In the genomic region with DNA sequence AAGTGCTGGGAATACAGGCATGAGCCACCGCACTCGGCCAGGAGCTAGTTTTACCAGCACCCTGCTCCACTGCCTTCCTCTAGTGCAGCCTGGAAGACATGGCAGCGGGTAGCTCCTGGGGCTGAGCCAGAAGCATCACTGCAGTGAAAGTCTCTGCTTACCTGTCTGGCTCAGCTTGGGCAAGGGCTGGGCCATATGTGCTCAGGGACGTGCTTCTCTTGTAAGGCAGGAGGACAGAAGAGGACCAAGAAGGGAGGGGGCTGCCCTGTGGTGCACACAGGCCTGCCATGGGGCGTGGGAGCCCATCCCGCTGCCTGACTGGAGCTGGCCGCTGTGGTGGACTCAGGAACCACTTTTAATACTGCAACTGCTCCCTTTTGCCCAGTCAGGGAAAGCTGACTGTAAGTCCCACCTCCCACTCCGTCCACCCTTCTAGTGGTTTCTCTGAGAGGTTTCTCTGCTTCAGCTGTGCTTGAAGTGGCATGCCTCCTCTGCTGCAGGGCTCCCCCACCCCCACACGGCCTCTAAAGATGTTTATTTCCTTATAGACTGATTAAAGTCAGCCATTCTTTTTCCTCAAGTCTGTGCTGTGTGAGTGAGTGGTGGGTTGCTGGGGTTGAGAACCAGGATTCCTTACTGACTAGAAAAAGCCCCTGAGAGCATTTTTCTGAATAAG, we compare ENCODE assay signal across 18 cellular contexts. TPM values are rescaled to one million over a fixed set of nuclear protein-coding genes. Genes with fewer than 3 reads are reported as not detected.
DNase-seq lines count a peak whose midpoint lies in the region; ATAC-seq, FAIRE-seq and TF ChIP-seq lines count a peak whose summit lies in the region.
"Had no signal": no experiment of that assay in that cellular context is flagged by ENCODE, and none has a peak within 500 bp of the region (broad histone marks: within the 10 kb centered on the region; RNA-seq: fewer than 3 reads in every experiment).

No MANE protein-coding gene starts in this region.

- WGBS in HepG2 (ENCODE audit: low lambda C conversion rate) = 80% methylated on average over 6 of the region's 9 CpGs
- WGBS in right lobe of liver (ENCODE audit: insufficient coverage, low coverage, low lambda C conversion rate, missing lambda C conversion rate) = 63% methylated on average over 9 of the region's 9 CpGs
- WGBS in upper lobe of left lung, 2 donors = 55 to 58% methylated on average over 6 to 9 of the region's 9 CpGs

- BruUV-seq in HepG2 (replicated peaks; lab: Mats Ljungman, UMichigan) (no TSS peak), PC-9 (replicated peaks; lab: Mats Ljungman, UMichigan) (TSS peak; percentile 6)

- POLR2A ChIA-PET in HepG2 (lab: Yijun Ruan, JAX) = interaction anchor here (1.5 kb wide), 1 partner anchor 13 kb away, joined by 3 read pairs; no protein-coding TSS in a partner anchor
- POLR2A ChIA-PET in PC-9 (lab: Charles Lee; ENCODE audit: unreplicated experiment) = no interaction called here

- DNase-seq in HepG2 (ENCODE audit: low spot score) (no peak), right lobe of liver (no peak), PC-9 (no peak), fibroblast of mammary gland (ENCODE audit: low read depth) (peak; percentile 7), upper lobe of left lung (peak in 1 of 2 donors; percentile 87), iPS-NIHi7 (ENCODE audit: extremely low spot score) (no peak)
- DNase-seq in effector CD8-positive, alpha-beta T cell (lab: John Stamatoyannopoulos, UW) = no peak
- DNase-seq: heart right ventricle, islet precursor cell, NCI-H1930, NCI-H69, testis had no signal

- intact Hi-C loops in HepG2 (cut with micrococcal nuclease; ENCODE audit: unreplicated experiment) = loop anchor here (5.0 kb wide), 1 partner anchor 54 kb away; a partner anchor contains a TSS
- intact Hi-C loops in right lobe of liver (cut with DNase I) = no loop called here
- intact Hi-C loops in PC-9 (cut with micrococcal nuclease; ENCODE audit: unreplicated experiment) = loop anchor here (5.0 kb wide), 2 partner anchors 84 to 244 kb away; no protein-coding TSS in a partner anchor

- H3K4me3 ChIP-seq in HepG2 (replicated peaks in 1 of 3; ENCODE audit: insufficient read depth in 1 of 3, low read depth in 2 of 3, low read length in 3 of 3) (no peak overlapping the region), right lobe of liver (no peak overlapping the region), PC-9 (no peak overlapping the region), fibroblast of mammary gland (ENCODE audit: control insufficient read depth, low read depth, low read length) (no peak overlapping the region), upper lobe of left lung (no peak overlapping the region)
- H3K4me3 ChIP-seq: heart right ventricle, neural progenitor cell, testis had no signal

- no peak for FAIRE-seq in HepG2 (lab: Jason Lieb, UNC)
- FAIRE-seq: bronchial epithelial cell, GM18507, RCC 7860 had no signal

- TF ChIP-seq EP300 in HepG2 (IDR thresholded peaks at IDR 0.05; ENCODE audit: low read depth in 2 of 2, low read length in 2 of 2) (no peak), HepG2 (CRISPR knock-in tag; IDR thresholded peaks at IDR 0.05; ENCODE audit: borderline replicate concordance) (no peak), upper lobe of left lung (IDR thresholded peaks at IDR 0.05) (no peak)

- H3K27ac ChIP-seq in HepG2 (ENCODE audit: extremely low read length, insufficient read depth, low read length) = no peak overlapping the region
- H3K27ac ChIP-seq in right lobe of liver = no peak overlapping the region
- H3K27ac ChIP-seq in PC-9 = no peak overlapping the region
- H3K27ac ChIP-seq in upper lobe of left lung = peak overlapping the region; percentile 28 to 59 (median 54)
- H3K27ac ChIP-seq: heart right ventricle, neural progenitor cell, testis had no signal

- H4K20me1 ChIP-seq in HepG2 (ENCODE audit: insufficient read depth, low read length) (no peaks in the 10 kb centered on the region), PC-9 (ENCODE audit: insufficient read depth) (no peaks in the 10 kb centered on the region)

- TF ChIP-seq RAD21 in HepG2 (CRISPR knock-in tag; IDR thresholded peaks at IDR 0.05) = no peak

- no peaks in the 10 kb centered on the region for H3K9me2 ChIP-seq in PC-9 (ENCODE audit: insufficient read depth)

- H3F3A ChIP-seq in PC-9 (ENCODE audit: insufficient read depth, low read depth) = no peaks in the 10 kb centered on the region

- no peak overlapping the region for H3K9ac ChIP-seq in HepG2 (ENCODE audit: insufficient read depth, low read depth, low read length)
- H3K9ac ChIP-seq: neural progenitor cell had no signal

- H3K79me2 ChIP-seq in HepG2 (ENCODE audit: insufficient read depth, low read length) (no peaks in the 10 kb centered on the region), PC-9 (ENCODE audit: low read depth) (no peaks in the 10 kb centered on the region)

- no peak for TF ChIP-seq CTCF in HepG2 (CRISPR knock-in tag; IDR thresholded peaks at IDR 0.05)
- no peak for TF ChIP-seq CTCF in right lobe of liver (IDR thresholded peaks at IDR 0.05)
- TF ChIP-seq CTCF in PC-9 (conservative IDR thresholded peaks at IDR 0.05) = no peak
- TF ChIP-seq CTCF in fibroblast of mammary gland (conservative IDR thresholded peaks at IDR 0.05; ENCODE audit: control insufficient read depth, insufficient read depth, low read depth, low read length) = no peak
- no peak for TF ChIP-seq CTCF in upper lobe of left lung (IDR thresholded peaks at IDR 0.05)

- CTCF ChIA-PET in HepG2 (lab: Yijun Ruan, JAX; ENCODE audit: low intra/inter-chr PET ratio, low total read pairs) (no interaction called here), PC-9 (lab: Charles Lee) (no interaction called here)

- TF ChIP-seq POLR2A in HepG2 (IDR thresholded peaks at IDR 0.05; ENCODE audit: insufficient read depth in 1 of 2, low read depth in 2 of 2, low read length in 2 of 2) (no peak), right lobe of liver (IDR thresholded peaks at IDR 0.05) (no peak), upper lobe of left lung (IDR thresholded peaks at IDR 0.05) (peak in 1 of 4 donors; percentile 50)

- H3K4me1 ChIP-seq in HepG2 (ENCODE audit: insufficient read depth, low read length) = no peaks in the 10 kb centered on the region
- peaks cover 0 to 6% (median 0%) of the 10 kb centered on the region in 4 donors for H3K4me1 ChIP-seq in right lobe of liver
- H3K4me1 ChIP-seq in PC-9 (replicated peaks; ENCODE audit: insufficient read depth) = no peaks in the 10 kb centered on the region
- peaks cover 0 to 14% (median 7%) of the 10 kb centered on the region in 4 donors for H3K4me1 ChIP-seq in upper lobe of left lung
- H3K4me1 ChIP-seq: neural progenitor cell, testis had no signal

- ATAC-seq in HepG2 (no peak), right lobe of liver (no peak), upper lobe of left lung (ENCODE audit: low FRiP score in 2 of 2) (peak in 1 of 2 donors; percentile 79), HG03095 (IDR thresholded peaks at IDR 0.05; ENCODE audit: unreplicated experiment) (no peak)
- ATAC-seq: heart right ventricle had no signal

- H3K36me3 ChIP-seq in HepG2 (replicated peaks in 1 of 2; ENCODE audit: control insufficient read depth in 1 of 2, insufficient read depth in 2 of 2, low read length in 2 of 2) (peaks cover 8 to 14% of the 10 kb centered on the region in 2 experiments; a peak in 4 of 5 replicates), right lobe of liver (peaks cover 0 to 19% (median 8%) of the 10 kb centered on the region in 4 donors), PC-9 (ENCODE audit: low read depth) (no peaks in the 10 kb centered on the region), upper lobe of left lung (peaks cover 15 to 44% (median 26%) of the 10 kb centered on the region in 4 donors)
- H3K36me3 ChIP-seq: neural progenitor cell had no signal

- H3K9me3 ChIP-seq in HepG2 (ENCODE audit: low read length) (no peaks in the 10 kb centered on the region), right lobe of liver (no peaks in the 10 kb centered on the region), PC-9 (ENCODE audit: insufficient read depth, low read depth) (no peaks in the 10 kb centered on the region), upper lobe of left lung (no peaks in the 10 kb centered on the region)
- H3K9me3 ChIP-seq: heart right ventricle, testis had no signal

- H3K4me2 ChIP-seq in HepG2 (ENCODE audit: low read depth, low read length) (no peak overlapping the region), PC-9 (no peak overlapping the region)
- H3K4me2 ChIP-seq: neural progenitor cell had no signal

- in situ Hi-C loops in HepG2 (cut with HindIII; ENCODE audit: extremely low pct_ligation_motif_present, low pct_unique_long_range_greater_than_20kb) = loop anchor here (10.0 kb wide), 1 partner anchor 72 kb away; no protein-coding TSS in a partner anchor

- no peaks in the 10 kb centered on the region for H3K27me3 ChIP-seq in HepG2 (ENCODE audit: control insufficient read depth in 1 of 2, insufficient read depth in 2 of 2, low read length in 2 of 2)
- H3K27me3 ChIP-seq in right lobe of liver = no peaks in the 10 kb centered on the region
- H3K27me3 ChIP-seq in PC-9 (ENCODE audit: insufficient read depth, low read depth) = no peaks in the 10 kb centered on the region
- no peaks in the 10 kb centered on the region for H3K27me3 ChIP-seq in upper lobe of left lung
- H3K27me3 ChIP-seq: heart right ventricle, neural progenitor cell, testis had no signal

- no peak overlapping the region for H2AFZ ChIP-seq in HepG2 (ENCODE audit: low read length)
- H2AFZ ChIP-seq in PC-9 = no peak overlapping the region
- H2AFZ ChIP-seq: neural progenitor cell had no signal

RNA-seq across cellular contexts. Expression of a gene that starts 25.3 kb away (rescaled TPM):
- 0.07 TPM in 1 of 2 replicates, not detected in the other for total RNA-seq in HepG2 (2016; rRNA removed; fragmentation: Illumina TruSeq; extraction: Trizol)
- 0.40 TPM in 1 of 2 replicates, not detected in the other for total RNA-seq in HepG2 (2016; cell fraction: cytosol; rRNA removed; fragmentation: Illumina TruSeq; extraction: Trizol; ENCODE audit: low read depth)
- not detected in 2 replicates for total RNA-seq in HepG2 (2016; cell fraction: insoluble cytoplasmic fraction; rRNA removed; fragmentation: Illumina TruSeq; extraction: Trizol)
- total RNA-seq in HepG2 (2016; cell fraction: membrane; rRNA removed; fragmentation: Illumina TruSeq; extraction: Trizol) = 0.28 TPM in 1 of 2 replicates, not detected in the other
- total RNA-seq in HepG2 (2016; cell fraction: nucleus; rRNA removed; fragmentation: Illumina TruSeq; extraction: Trizol) = not detected in 2 replicates
- 0.05 TPM in 2 replicates for polyA plus RNA-seq in HepG2 (2011; rRNA removed)
- polyA plus RNA-seq in HepG2 (2011; cell fraction: cytosol; rRNA removed) = 0.12 and 0.17 TPM in 2 replicates
- polyA plus RNA-seq in HepG2 (2011; cell fraction: nucleus; rRNA removed) = 0.19 TPM in 1 of 2 replicates, not detected in the other
- polyA plus RNA-seq in HepG2 (2012) = 1.3 TPM in 2 replicates
- 0.15 and 0.16 TPM in 2 replicates for polyA plus RNA-seq in HepG2 (2016; cell fraction: cytosol; fragmentation: Illumina TruSeq; extraction: Trizol; ENCODE audit: low read depth)
- 0.26 TPM in 1 of 2 replicates, not detected in the other for polyA plus RNA-seq in HepG2 (2016; cell fraction: insoluble cytoplasmic fraction; fragmentation: Illumina TruSeq; extraction: Trizol; ENCODE audit: low read depth)
- polyA plus RNA-seq in HepG2 (2016; cell fraction: membrane; fragmentation: Illumina TruSeq; extraction: Trizol; ENCODE audit: low read depth) = 0.19 TPM in 1 of 2 replicates, not detected in the other
- not detected in 2 replicates for polyA plus RNA-seq in HepG2 (2016; cell fraction: nucleus; fragmentation: Illumina TruSeq; extraction: Trizol; ENCODE audit: insufficient read depth, low read depth)
- 0.32 and 1.9 TPM in 2 replicates for polyA minus RNA-seq in HepG2 (2011; rRNA and poly(A)+ RNA removed; ENCODE audit: low replicate concordance)
- polyA minus RNA-seq in HepG2 (2011; cell fraction: cytosol; rRNA and poly(A)+ RNA removed) = not detected in 2 replicates
- polyA minus RNA-seq in HepG2 (2011; cell fraction: nucleus; rRNA and poly(A)+ RNA removed) = 0.39 TPM in 1 of 2 replicates, not detected in the other
- not detected for total RNA-seq in right lobe of liver
- total RNA-seq in PC-9 (2021) = 1.0 and 1.4 TPM in 2 replicates
- 10 to 100 TPM in 5 of 6 donors, 1 to 10 TPM in 1; 5.9 to 27.5 (median 15.1) TPM for total RNA-seq in upper lobe of left lung
- total RNA-seq: H4, heart right ventricle had no signal
- polyA plus RNA-seq: heart right ventricle had no signal

RNA-seq across cellular contexts. Expression of a gene that starts 25.9 kb away (rescaled TPM):
- 62.8 and 69.4 TPM in 2 replicates for total RNA-seq in HepG2 (2016; rRNA removed; fragmentation: Illumina TruSeq; extraction: Trizol)
- 14.7 and 16.3 TPM in 2 replicates for total RNA-seq in HepG2 (2016; cell fraction: cytosol; rRNA removed; fragmentation: Illumina TruSeq; extraction: Trizol; ENCODE audit: low read depth)
- 63.0 and 73.2 TPM in 2 replicates for total RNA-seq in HepG2 (2016; cell fraction: insoluble cytoplasmic fraction; rRNA removed; fragmentation: Illumina TruSeq; extraction: Trizol)
- total RNA-seq in HepG2 (2016; cell fraction: membrane; rRNA removed; fragmentation: Illumina TruSeq; extraction: Trizol) = 32.7 and 37.9 TPM in 2 replicates
- 35.2 and 40.1 TPM in 2 replicates for total RNA-seq in HepG2 (2016; cell fraction: nucleus; rRNA removed; fragmentation: Illumina TruSeq; extraction: Trizol)
- 59.6 and 75.9 TPM in 2 replicates for polyA plus RNA-seq in HepG2 (2011; rRNA removed)
- 51.7 and 56.1 TPM in 2 replicates for polyA plus RNA-seq in HepG2 (2011; cell fraction: cytosol; rRNA removed)
- polyA plus RNA-seq in HepG2 (2011; cell fraction: nucleus; rRNA removed) = 46.8 and 55.9 TPM in 2 replicates
- polyA plus RNA-seq in HepG2 (2012) = 33.3 and 42.9 TPM in 2 replicates
- 13.4 and 14.5 TPM in 2 replicates for polyA plus RNA-seq in HepG2 (2016; cell fraction: cytosol; fragmentation: Illumina TruSeq; extraction: Trizol; ENCODE audit: low read depth)
- 64.8 and 71.3 TPM in 2 replicates for polyA plus RNA-seq in HepG2 (2016; cell fraction: insoluble cytoplasmic fraction; fragmentation: Illumina TruSeq; extraction: Trizol; ENCODE audit: low read depth)
- polyA plus RNA-seq in HepG2 (2016; cell fraction: membrane; fragmentation: Illumina TruSeq; extraction: Trizol; ENCODE audit: low read depth) = 24.6 and 24.8 TPM in 2 replicates
- polyA plus RNA-seq in HepG2 (2016; cell fraction: nucleus; fragmentation: Illumina TruSeq; extraction: Trizol; ENCODE audit: insufficient read depth, low read depth) = 49.5 and 54.0 TPM in 2 replicates
- 150 and 215 TPM in 2 replicates for polyA minus RNA-seq in HepG2 (2011; rRNA and poly(A)+ RNA removed; ENCODE audit: low replicate concordance)
- 37.5 and 44.2 TPM in 2 replicates for polyA minus RNA-seq in HepG2 (2011; cell fraction: cytosol; rRNA and poly(A)+ RNA removed)
- 29.6 and 42.6 TPM in 2 replicates for polyA minus RNA-seq in HepG2 (2011; cell fraction: nucleus; rRNA and poly(A)+ RNA removed)
- total RNA-seq in right lobe of liver = 10 to 100 TPM; 25.6 to 47.9 (median 31.3) TPM
- 25.8 and 29.4 TPM in 2 replicates for total RNA-seq in PC-9 (2021)
- total RNA-seq in upper lobe of left lung = 100 to 1,000 TPM in 2 of 6 donors, 10 to 100 TPM in 4; 54.5 to 126 (median 93.2) TPM

RNA-seq across cellular contexts. Expression of a gene that starts 27.2 kb away (rescaled TPM):
- total RNA-seq in HepG2 (2016; rRNA removed; fragmentation: Illumina TruSeq; extraction: Trizol) (2.9 and 4.0 TPM in 2 replicates), right lobe of liver (1 to 10 TPM; 4.2 to 6.2 (median 5.1) TPM), PC-9 (2021) (16.9 and 20.2 TPM in 2 replicates), upper lobe of left lung (10 to 100 TPM in 5 of 6 donors, 1 to 10 TPM in 1; 4.1 to 15.7 (median 11.9) TPM)
- total RNA-seq in HepG2 (2016; cell fraction: cytosol; rRNA removed; fragmentation: Illumina TruSeq; extraction: Trizol; ENCODE audit: low read depth) = 0.61 and 1.5 TPM in 2 replicates
- 2.6 and 3.8 TPM in 2 replicates for total RNA-seq in HepG2 (2016; cell fraction: insoluble cytoplasmic fraction; rRNA removed; fragmentation: Illumina TruSeq; extraction: Trizol)
- total RNA-seq in HepG2 (2016; cell fraction: membrane; rRNA removed; fragmentation: Illumina TruSeq; extraction: Trizol) = 1.7 and 1.8 TPM in 2 replicates
- total RNA-seq in HepG2 (2016; cell fraction: nucleus; rRNA removed; fragmentation: Illumina TruSeq; extraction: Trizol) = 3.5 and 3.9 TPM in 2 replicates
- 5.5 and 6.7 TPM in 2 replicates for polyA plus RNA-seq in HepG2 (2011; rRNA removed)
- polyA plus RNA-seq in HepG2 (2011; cell fraction: cytosol; rRNA removed) = 4.9 and 5.6 TPM in 2 replicates
- polyA plus RNA-seq in HepG2 (2011; cell fraction: nucleus; rRNA removed) = 5.9 and 6.9 TPM in 2 replicates
- 5.4 and 5.8 TPM in 2 replicates for polyA plus RNA-seq in HepG2 (2012)
- polyA plus RNA-seq in HepG2 (2016; cell fraction: cytosol; fragmentation: Illumina TruSeq; extraction: Trizol; ENCODE audit: low read depth) = 0.36 and 0.45 TPM in 2 replicates
- polyA plus RNA-seq in HepG2 (2016; cell fraction: insoluble cytoplasmic fraction; fragmentation: Illumina TruSeq; extraction: Trizol; ENCODE audit: low read depth) = 5.4 and 6.5 TPM in 2 replicates
- 1.2 and 1.4 TPM in 2 replicates for polyA plus RNA-seq in HepG2 (2016; cell fraction: membrane; fragmentation: Illumina TruSeq; extraction: Trizol; ENCODE audit: low read depth)
- polyA plus RNA-seq in HepG2 (2016; cell fraction: nucleus; fragmentation: Illumina TruSeq; extraction: Trizol; ENCODE audit: insufficient read depth, low read depth) = 5.6 and 7.3 TPM in 2 replicates
- polyA minus RNA-seq in HepG2 (2011; rRNA and poly(A)+ RNA removed; ENCODE audit: low replicate concordance) = 8.4 and 12.3 TPM in 2 replicates
- 4.6 and 5.1 TPM in 2 replicates for polyA minus RNA-seq in HepG2 (2011; cell fraction: cytosol; rRNA and poly(A)+ RNA removed)
- polyA minus RNA-seq in HepG2 (2011; cell fraction: nucleus; rRNA and poly(A)+ RNA removed) = 4.8 and 5.7 TPM in 2 replicates

RNA-seq across cellular contexts. Expression of a gene that starts 44.2 kb away (rescaled TPM):
- total RNA-seq in HepG2 (2016; rRNA removed; fragmentation: Illumina TruSeq; extraction: Trizol) (13.0 and 13.1 TPM in 2 replicates), right lobe of liver (10 to 100 TPM; 23.0 to 32.1 (median 26.8) TPM), PC-9 (2021) (46.2 and 57.7 TPM in 2 replicates), upper lobe of left lung (10 to 100 TPM; 33.1 to 67.1 (median 46.5) TPM)
- 4.3 and 6.6 TPM in 2 replicates for total RNA-seq in HepG2 (2016; cell fraction: cytosol; rRNA removed; fragmentation: Illumina TruSeq; extraction: Trizol; ENCODE audit: low read depth)
- total RNA-seq in HepG2 (2016; cell fraction: insoluble cytoplasmic fraction; rRNA removed; fragmentation: Illumina TruSeq; extraction: Trizol) = 11.4 and 14.7 TPM in 2 replicates
- total RNA-seq in HepG2 (2016; cell fraction: membrane; rRNA removed; fragmentation: Illumina TruSeq; extraction: Trizol) = 8.6 and 10.3 TPM in 2 replicates
- 7.0 and 9.7 TPM in 2 replicates for total RNA-seq in HepG2 (2016; cell fraction: nucleus; rRNA removed; fragmentation: Illumina TruSeq; extraction: Trizol)
- polyA plus RNA-seq in HepG2 (2011; rRNA removed) = 18.4 and 19.3 TPM in 2 replicates
- polyA plus RNA-seq in HepG2 (2011; cell fraction: cytosol; rRNA removed) = 31.2 and 40.8 TPM in 2 replicates
- 47.1 and 47.2 TPM in 2 replicates for polyA plus RNA-seq in HepG2 (2011; cell fraction: nucleus; rRNA removed)
- polyA plus RNA-seq in HepG2 (2012) = 17.2 and 18.2 TPM in 2 replicates
- polyA plus RNA-seq in HepG2 (2016; cell fraction: cytosol; fragmentation: Illumina TruSeq; extraction: Trizol; ENCODE audit: low read depth) = 8.4 and 10.7 TPM in 2 replicates
- 13.0 and 17.2 TPM in 2 replicates for polyA plus RNA-seq in HepG2 (2016; cell fraction: insoluble cytoplasmic fraction; fragmentation: Illumina TruSeq; extraction: Trizol; ENCODE audit: low read depth)
- polyA plus RNA-seq in HepG2 (2016; cell fraction: membrane; fragmentation: Illumina TruSeq; extraction: Trizol; ENCODE audit: low read depth) = 10.6 and 12.1 TPM in 2 replicates
- 20.9 and 24.8 TPM in 2 replicates for polyA plus RNA-seq in HepG2 (2016; cell fraction: nucleus; fragmentation: Illumina TruSeq; extraction: Trizol; ENCODE audit: insufficient read depth, low read depth)
- polyA minus RNA-seq in HepG2 (2011; rRNA and poly(A)+ RNA removed; ENCODE audit: low replicate concordance) = 14.5 and 32.9 TPM in 2 replicates
- polyA minus RNA-seq in HepG2 (2011; cell fraction: cytosol; rRNA and poly(A)+ RNA removed) = 6.2 and 7.1 TPM in 2 replicates
- polyA minus RNA-seq in HepG2 (2011; cell fraction: nucleus; rRNA and poly(A)+ RNA removed) = 8.6 and 9.1 TPM in 2 replicates

RNA-seq across cellular contexts. Expression of a gene that starts 56.0 kb away (rescaled TPM):
- total RNA-seq in HepG2 (2016; rRNA removed; fragmentation: Illumina TruSeq; extraction: Trizol) (8.3 and 8.6 TPM in 2 replicates), right lobe of liver (10 to 100 TPM in 2 of 6 experiments, 1 to 10 TPM in 4; 5.6 to 22.9 (median 9.0) TPM), PC-9 (2021) (6.2 and 12.7 TPM in 2 replicates), upper lobe of left lung (10 to 100 TPM; 18.5 to 70.2 (median 26.8) TPM)
- 3.2 and 3.3 TPM in 2 replicates for total RNA-seq in HepG2 (2016; cell fraction: cytosol; rRNA removed; fragmentation: Illumina TruSeq; extraction: Trizol; ENCODE audit: low read depth)
- 7.7 and 8.0 TPM in 2 replicates for total RNA-seq in HepG2 (2016; cell fraction: insoluble cytoplasmic fraction; rRNA removed; fragmentation: Illumina TruSeq; extraction: Trizol)
- 5.6 and 6.1 TPM in 2 replicates for total RNA-seq in HepG2 (2016; cell fraction: membrane; rRNA removed; fragmentation: Illumina TruSeq; extraction: Trizol)
- 3.3 and 3.6 TPM in 2 replicates for total RNA-seq in HepG2 (2016; cell fraction: nucleus; rRNA removed; fragmentation: Illumina TruSeq; extraction: Trizol)
- 4.3 and 6.4 TPM in 2 replicates for polyA plus RNA-seq in HepG2 (2011; rRNA removed)
- 6.2 and 12.2 TPM in 2 replicates for polyA plus RNA-seq in HepG2 (2011; cell fraction: cytosol; rRNA removed)
- 30.9 and 35.5 TPM in 2 replicates for polyA plus RNA-seq in HepG2 (2011; cell fraction: nucleus; rRNA removed)
- 4.1 and 4.3 TPM in 2 replicates for polyA plus RNA-seq in HepG2 (2012)
- polyA plus RNA-seq in HepG2 (2016; cell fraction: cytosol; fragmentation: Illumina TruSeq; extraction: Trizol; ENCODE audit: low read depth) = 2.7 and 3.5 TPM in 2 replicates
- 6.9 and 8.6 TPM in 2 replicates for polyA plus RNA-seq in HepG2 (2016; cell fraction: insoluble cytoplasmic fraction; fragmentation: Illumina TruSeq; extraction: Trizol; ENCODE audit: low read depth)
- 4.3 and 4.4 TPM in 2 replicates for polyA plus RNA-seq in HepG2 (2016; cell fraction: membrane; fragmentation: Illumina TruSeq; extraction: Trizol; ENCODE audit: low read depth)
- 9.7 TPM in 2 replicates for polyA plus RNA-seq in HepG2 (2016; cell fraction: nucleus; fragmentation: Illumina TruSeq; extraction: Trizol; ENCODE audit: insufficient read depth, low read depth)
- 3.8 and 4.9 TPM in 2 replicates for polyA minus RNA-seq in HepG2 (2011; rRNA and poly(A)+ RNA removed; ENCODE audit: low replicate concordance)
- 2.8 and 4.0 TPM in 2 replicates for polyA minus RNA-seq in HepG2 (2011; cell fraction: cytosol; rRNA and poly(A)+ RNA removed)
- 3.0 and 3.4 TPM in 2 replicates for polyA minus RNA-seq in HepG2 (2011; cell fraction: nucleus; rRNA and poly(A)+ RNA removed)

Comparison
In these comparisons a context has a peak if more than half of its experiments do, and no peak if none do; other contexts are left out.
1. intact Hi-C loops: an anchor here in HepG2 (5.0 kb wide) and PC-9 (5.0 kb wide); none called in right lobe of liver.
2. H3K27ac ChIP-seq: peak in upper lobe of left lung (4 of 4); none in HepG2 (single experiment), right lobe of liver (0 of 3) and PC-9 (single experiment).